In the genomic region with DNA sequence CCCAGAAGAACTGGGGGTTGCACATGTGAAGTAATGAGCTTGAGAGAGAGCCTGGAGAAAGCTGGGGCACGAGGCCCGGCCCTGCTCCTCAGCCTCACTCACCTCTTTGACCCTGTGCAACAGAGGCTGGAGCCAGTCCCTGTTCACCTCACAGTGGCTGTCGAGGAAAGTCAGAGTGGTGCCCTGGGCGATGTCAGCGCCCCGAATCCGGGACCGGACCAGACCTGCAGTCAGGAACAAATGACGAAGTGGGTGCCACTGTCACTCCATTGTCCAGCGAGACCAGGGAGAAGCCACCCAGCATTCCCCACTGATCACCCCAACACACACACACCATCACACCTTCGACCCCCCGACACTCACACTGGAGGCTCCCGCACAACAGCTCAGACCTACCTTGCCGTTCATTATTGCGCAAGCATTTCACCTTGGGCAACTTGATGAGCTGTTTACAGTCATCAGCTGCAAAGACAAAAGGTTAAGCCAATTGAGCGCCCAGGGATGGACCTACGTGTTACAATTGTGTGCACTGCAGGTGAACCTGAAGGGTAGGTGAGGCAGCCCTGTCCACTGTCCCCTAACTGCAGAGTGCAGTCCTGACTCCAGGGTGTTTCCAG, we compare ENCODE assay signal across 17 cellular contexts.
DNase-seq lines count a peak whose midpoint lies in the region; ATAC-seq, FAIRE-seq and TF ChIP-seq lines count a peak whose summit lies in the region.
"Had no signal": no experiment of that assay in that cellular context is flagged by ENCODE, and none has a peak within 500 bp of the region (broad histone marks: within the 10 kb centered on the region; RNA-seq: fewer than 3 reads in every experiment).

No MANE protein-coding gene starts in this region.

- H4K91ac ChIP-seq in H1 (replicated peaks; ENCODE audit: insufficient read length, low read length) (no peak overlapping the region), neuronal stem cell (ENCODE audit: low read depth, low read length, poor library complexity) (no peak overlapping the region)

- TF ChIP-seq RAD21 in HepG2 (CRISPR knock-in tag; IDR thresholded peaks at IDR 0.05): no peak
- TF ChIP-seq RAD21 in H1 (IDR thresholded peaks at IDR 0.05 in 1 of 2, conservative IDR thresholded peaks at IDR 0.05 in 1 of 2; ENCODE audit: low read depth in 2 of 2, low read length in 2 of 2): no peak

- H3K56ac ChIP-seq in H1 (replicated peaks; ENCODE audit: insufficient read length, low read depth, low read length): no peak overlapping the region

- no peaks in the 10 kb centered on the region for H3K79me1 ChIP-seq in H1 (ENCODE audit: low read depth, low read length)
- H3K79me1 ChIP-seq in neuronal stem cell (ENCODE audit: low read depth, low read length): no peaks in the 10 kb centered on the region

- H3K36me3 ChIP-seq in HepG2 (replicated peaks in 1 of 2; ENCODE audit: control insufficient read depth in 1 of 2, insufficient read depth in 2 of 2, low read length in 2 of 2): no peaks in the 10 kb centered on the region
- H3K36me3 ChIP-seq in right lobe of liver: no peaks in the 10 kb centered on the region
- H3K36me3 ChIP-seq in H1 (ENCODE audit: control insufficient read depth in 2 of 4, insufficient read depth in 4 of 4, low read length in 3 of 4): no peaks in the 10 kb centered on the region
- H3K36me3 ChIP-seq in neuronal stem cell (replicated peaks in 1 of 2; ENCODE audit: control insufficient read depth in 2 of 2, insufficient read depth in 2 of 2, low read length in 2 of 2): no peaks in the 10 kb centered on the region

- no peaks in the 10 kb centered on the region for H3K4me1 Mint-ChIP-seq in activated T-cell treated with anti-CD3 and anti-CD28 coated beads, Interleukin-2, amount 50 U/mL, for 24 hours (ENCODE audit: low read depth)

- H4K8ac ChIP-seq in H1 (ENCODE audit: extremely low read depth, insufficient read depth, low read length) (no peak overlapping the region), neuronal stem cell (ENCODE audit: low read depth, low read length) (no peak overlapping the region)

- TF ChIP-seq CTCF in HepG2 (CRISPR knock-in tag; IDR thresholded peaks at IDR 0.05) (no peak), right lobe of liver (IDR thresholded peaks at IDR 0.05) (no peak), H1 (IDR thresholded peaks at IDR 0.05; ENCODE audit: control extremely low read depth in 1 of 3, insufficient read depth in 1 of 3, low read depth in 1 of 3, low read length in 3 of 3) (no peak)

- H2AFZ ChIP-seq in HepG2 (ENCODE audit: low read length) (no peak overlapping the region), H1 (ENCODE audit: low read length) (no peak overlapping the region), neuronal stem cell (ENCODE audit: low read length) (no peak overlapping the region)
- H2AFZ ChIP-seq: GM23248 had no signal

- no peak overlapping the region for H2BK12ac ChIP-seq in H1 (ENCODE audit: low read depth, low read length)
- no peak overlapping the region for H2BK12ac ChIP-seq in neuronal stem cell (ENCODE audit: low read length)

- no peaks in the 10 kb centered on the region for H3K36me3 Mint-ChIP-seq in activated T-cell treated with anti-CD3 and anti-CD28 coated beads, Interleukin-2, amount 50 U/mL, for 24 hours (ENCODE audit: low read depth)

- H3K27me3 Mint-ChIP-seq in activated T-cell treated with anti-CD3 and anti-CD28 coated beads, Interleukin-2, amount 50 U/mL, for 24 hours: no peaks in the 10 kb centered on the region
- H3K27me3 Mint-ChIP-seq: CD4-positive, alpha-beta T cell had no signal

- H3K9me3 ChIP-seq in HepG2 (ENCODE audit: low read length) (no peaks in the 10 kb centered on the region), right lobe of liver (no peaks in the 10 kb centered on the region), H1 (ENCODE audit: insufficient read depth in 2 of 2, low read depth in 1 of 2, low read length in 1 of 2) (no peaks in the 10 kb centered on the region), neuronal stem cell (replicated peaks in 1 of 2; ENCODE audit: control insufficient read depth in 2 of 2, insufficient read depth in 1 of 2, low read depth in 1 of 2, low read length in 2 of 2) (no peaks in the 10 kb centered on the region)

- H3K18ac ChIP-seq in H1 (ENCODE audit: extremely low read depth, low read length) (no peak overlapping the region), neuronal stem cell (ENCODE audit: low read length) (no peak overlapping the region)

- no peak overlapping the region for H4K5ac ChIP-seq in H1 (ENCODE audit: insufficient read length, low read depth, low read length)

- no peaks in the 10 kb centered on the region for H3K23me2 ChIP-seq in H1 (ENCODE audit: low read depth, low read length)

- POLR2A ChIA-PET in HepG2 (lab: Yijun Ruan, JAX) (no interaction called here), H1 (lab: Charles Lee; ENCODE audit: partially characterized antibody) (no interaction called here)

- H3K4me1 ChIP-seq in HepG2 (ENCODE audit: insufficient read depth, low read length): no peaks in the 10 kb centered on the region
- no peaks in the 10 kb centered on the region for H3K4me1 ChIP-seq in right lobe of liver
- H3K4me1 ChIP-seq in H1 (replicated peaks in 1 of 4; ENCODE audit: control insufficient read depth in 3 of 4, insufficient read depth in 4 of 4, low read length in 3 of 4): no peaks in the 10 kb centered on the region
- peaks cover 0 to 6% of the 10 kb centered on the region in 2 donors for H3K4me1 ChIP-seq in neuronal stem cell (ENCODE audit: control insufficient read depth in 2 of 2, insufficient read depth in 1 of 2, low read depth in 1 of 2, low read length in 2 of 2)

- TF ChIP-seq POLR2A in HepG2 (IDR thresholded peaks at IDR 0.05; ENCODE audit: insufficient read depth in 1 of 2, low read depth in 2 of 2, low read length in 2 of 2) (no peak), right lobe of liver (IDR thresholded peaks at IDR 0.05) (no peak), H1 (IDR thresholded peaks at IDR 0.05; ENCODE audit: control extremely low read depth in 1 of 2, low read depth in 2 of 2, low read length in 2 of 2) (no peak)

- 55% methylated on average over 16 of the region's 17 CpGs for WGBS in HepG2 (ENCODE audit: low lambda C conversion rate)
- 70% methylated on average over 2 of the region's 17 CpGs for WGBS in right lobe of liver (ENCODE audit: insufficient coverage, low coverage, low lambda C conversion rate, missing lambda C conversion rate)
- WGBS in H1 (ENCODE audit: extremely low coverage in 1 of 2, insufficient coverage in 1 of 2, insufficient read length in 1 of 2, insufficient replicate concordance in 2 of 2, low coverage in 1 of 2, low lambda C conversion rate in 2 of 2, missing lambda C conversion rate in 1 of 2), 2 experiments: 96% methylated on average over 17 of the region's 17 CpGs; no CpG with 5 or more reads in 1 of the 2 experiments
- no CpG with 5 or more reads among the region's 17 CpGs for WGBS in neuronal stem cell (ENCODE audit: extremely low coverage in 2 of 2, insufficient read length in 2 of 2, insufficient replicate concordance in 1 of 2), 2 donors

- in situ Hi-C loops in HepG2 (cut with HindIII; ENCODE audit: extremely low pct_ligation_motif_present, low pct_unique_long_range_greater_than_20kb): no loop called here

- H3K4me2 ChIP-seq in HepG2 (ENCODE audit: low read depth, low read length) (no peak overlapping the region), H1 (ENCODE audit: insufficient read depth in 1 of 2, low read depth in 2 of 2, low read length in 2 of 2) (no peak overlapping the region), neuronal stem cell (ENCODE audit: insufficient read depth, low read length, poor library complexity, severe bottlenecking) (no peak overlapping the region)

- H3K27ac ChIP-seq in HepG2 (ENCODE audit: extremely low read length, insufficient read depth, low read length) (no peak overlapping the region), right lobe of liver (no peak overlapping the region), H1 (ENCODE audit: low read depth, low read length) (no peak overlapping the region), neuronal stem cell (replicated peaks; ENCODE audit: low read length) (no peak overlapping the region)
- H3K27ac ChIP-seq: GM23248 had no signal

- H3K27me3 ChIP-seq in HepG2 (ENCODE audit: control insufficient read depth in 1 of 2, insufficient read depth in 2 of 2, low read length in 2 of 2) (peaks cover 0 to 18% of the 10 kb centered on the region in 2 experiments; a peak in 4 of 5 replicates), right lobe of liver (no peaks in the 10 kb centered on the region), H1 (replicated peaks in 1 of 4; ENCODE audit: control insufficient read depth in 3 of 4, extremely low read depth in 1 of 4, insufficient read depth in 3 of 4, low read length in 3 of 4) (no peaks in the 10 kb centered on the region), neuronal stem cell (ENCODE audit: control insufficient read depth in 3 of 3, insufficient read depth in 3 of 3, low read depth in 1 of 3, low read length in 3 of 3) (peaks cover 0 to 2% (median 0%) of the 10 kb centered on the region in 3 experiments)

- H2BK5ac ChIP-seq in H1 (ENCODE audit: low read depth, low read length): no peak overlapping the region
- no peak overlapping the region for H2BK5ac ChIP-seq in neuronal stem cell (ENCODE audit: low read length)

- no peaks in the 10 kb centered on the region for H3K9me3 Mint-ChIP-seq in activated T-cell treated with anti-CD3 and anti-CD28 coated beads, Interleukin-2, amount 50 U/mL, for 24 hours
- H3K9me3 Mint-ChIP-seq: CD4-positive, alpha-beta T cell had no signal

- H3K9ac ChIP-seq in HepG2 (ENCODE audit: insufficient read depth, low read depth, low read length) (no peak overlapping the region), H1 (replicated peaks in 1 of 4; ENCODE audit: extremely low read depth in 1 of 4, low read depth in 3 of 4, low read length in 3 of 4) (no peak overlapping the region), neuronal stem cell (ENCODE audit: low read depth, low read length, poor library complexity) (peak overlapping the region; percentile 63)
- H3K9ac ChIP-seq: GM23248 had no signal

- no peak overlapping the region for H3K4me3 Mint-ChIP-seq in activated T-cell treated with anti-CD3 and anti-CD28 coated beads, Interleukin-2, amount 50 U/mL, for 24 hours
- H3K4me3 Mint-ChIP-seq: CD4-positive, alpha-beta T cell had no signal

- H3K4me3 ChIP-seq in HepG2 (replicated peaks in 1 of 3; ENCODE audit: insufficient read depth in 1 of 3, low read depth in 2 of 3, low read length in 3 of 3) (no peak overlapping the region), right lobe of liver (no peak overlapping the region), H1 (ENCODE audit: extremely low read depth in 1 of 4, insufficient read depth in 2 of 4, low read depth in 3 of 4, low read length in 4 of 4) (no peak overlapping the region), neuronal stem cell (ENCODE audit: low read length in 2 of 2) (no peak overlapping the region)
- H3K4me3 ChIP-seq: GM12878, GM23248 had no signal

- TF ChIP-seq EP300 in HepG2 (IDR thresholded peaks at IDR 0.05; ENCODE audit: low read depth in 2 of 2, low read length in 2 of 2) (no peak), HepG2 (CRISPR knock-in tag; IDR thresholded peaks at IDR 0.05; ENCODE audit: borderline replicate concordance) (no peak), H1 (IDR thresholded peaks at IDR 0.05; ENCODE audit: borderline replicate concordance in 1 of 2, low read depth in 2 of 2, low read length in 2 of 2) (no peak)

- FAIRE-seq in HepG2 (lab: Jason Lieb, UNC): no peak
- FAIRE-seq in H1 (lab: Jason Lieb, UNC): no peak
- FAIRE-seq: GM12878, GM18507 had no signal

- no peak overlapping the region for H2BK15ac ChIP-seq in H1 (ENCODE audit: low read length)
- no peak overlapping the region for H2BK15ac ChIP-seq in neuronal stem cell (ENCODE audit: low read length)

- H3K23ac ChIP-seq in H1 (ENCODE audit: insufficient read length) (no peak overlapping the region), neuronal stem cell (ENCODE audit: low read depth, low read length, poor library complexity) (no peak overlapping the region)

- H3K27ac Mint-ChIP-seq in activated T-cell treated with anti-CD3 and anti-CD28 coated beads, Interleukin-2, amount 50 U/mL, for 24 hours: no peak overlapping the region
- H3K27ac Mint-ChIP-seq: CD4-positive, alpha-beta T cell had no signal

- intact Hi-C loops in HepG2 (cut with micrococcal nuclease; ENCODE audit: unreplicated experiment): no loop called here
- intact Hi-C loops in right lobe of liver (cut with DNase I): no loop called here

- H3K4ac ChIP-seq in H1 (replicated peaks; ENCODE audit: insufficient read length, low read depth, low read length): no peak overlapping the region
- H3K4ac ChIP-seq in neuronal stem cell (ENCODE audit: low read length): no peak overlapping the region

- H2AK5ac ChIP-seq in H1 (ENCODE audit: low read depth, low read length): no peak overlapping the region
- no peak overlapping the region for H2AK5ac ChIP-seq in neuronal stem cell (ENCODE audit: low read depth, low read length)

- no peak overlapping the region for H3K14ac ChIP-seq in H1 (ENCODE audit: insufficient read length)
- no peak overlapping the region for H3K14ac ChIP-seq in neuronal stem cell (ENCODE audit: low read length)

- DNase-seq in HepG2 (ENCODE audit: low spot score): no peak
- DNase-seq in right lobe of liver: no peak
- DNase-seq in H1 (ENCODE audit: low read depth in 1 of 2, low spot score in 2 of 2): no peak
- no peak for DNase-seq in neuronal stem cell (ENCODE audit: low spot score)
- DNase-seq in iPS-NIHi11 (ENCODE audit: low spot score): no peak
- no peak for DNase-seq in activated T-cell treated with anti-CD3 and anti-CD28 coated beads, Interleukin-2, amount 50 U/mL, for 24 hours
- no peak for DNase-seq in superior temporal gyrus (ENCODE audit: extremely low spot score)
- DNase-seq: 8988T; ACHN; C1 segment of cervical spinal cord; Calu3; CD4-positive, alpha-beta T cell; DMS 273 treated with DMSO at 0.1 percent for 48 hours; GM23248; H7 had no signal

- H2BK20ac ChIP-seq in H1 (ENCODE audit: low read length): no peak overlapping the region

- no TSS peak for BruUV-seq in HepG2 (replicated peaks; lab: Mats Ljungman, UMichigan)

- H2BK120ac ChIP-seq in H1 (replicated peaks; ENCODE audit: low read depth, low read length): no peak overlapping the region
- H2BK120ac ChIP-seq in neuronal stem cell (ENCODE audit: low read depth, low read length): no peak overlapping the region

- H3K79me2 ChIP-seq in HepG2 (ENCODE audit: insufficient read depth, low read length) (no peaks in the 10 kb centered on the region), H1 (ENCODE audit: control insufficient read depth in 1 of 2, insufficient read depth in 2 of 2, low read length in 2 of 2) (no peaks in the 10 kb centered on the region)

- CTCF ChIA-PET in HepG2 (lab: Yijun Ruan, JAX; ENCODE audit: low intra/inter-chr PET ratio, low total read pairs) (no interaction called here), H1 (lab: Charles Lee; ENCODE audit: partially characterized antibody) (interaction anchor here (1.0 to 1.4 kb wide), 3 partner anchors 22 to 215 kb away, joined by 3 read pairs; no protein-coding TSS in a partner anchor)

- H4K20me1 ChIP-seq in HepG2 (ENCODE audit: insufficient read depth, low read length) (no peaks in the 10 kb centered on the region), H1 (replicated peaks in 1 of 2; ENCODE audit: control insufficient read depth in 1 of 2, insufficient read depth in 2 of 2, low read length in 2 of 2) (no peaks in the 10 kb centered on the region)

- no peak for ATAC-seq in HepG2
- no peak for ATAC-seq in right lobe of liver
- ATAC-seq: GM12878 had no signal

Comparison
In these comparisons a context has a peak if more than half of its experiments do, and no peak if none do; other contexts are left out.
1. Of the 41 proteins assayed by ChIP-seq in both HepG2 and H1: peak only in HepG2: none; only in H1: none; in both: CEBPB; in neither: 40.